In genomic region chr3:114290911-114291901, GRCh38 we compare ENCODE assay signal across 8 cellular contexts. TPM values are rescaled to one million over a fixed set of nuclear protein-coding genes. Genes with fewer than 3 reads are reported as not detected.
DNase-seq lines count a peak whose midpoint lies in the region; ATAC-seq and TF ChIP-seq lines count a peak whose summit lies in the region.

No MANE protein-coding gene starts in this region.

- POLR2A ChIA-PET in BJ (lab: Charles Lee): no interaction called here

- peak; percentile 89 for ATAC-seq in GM19035 (IDR thresholded peaks at IDR 0.05; ENCODE audit: unreplicated experiment)
- peak; percentile 73 for ATAC-seq in HG03139 (IDR thresholded peaks at IDR 0.05; ENCODE audit: unreplicated experiment)

- H3K36me3 ChIP-seq in BJ (ENCODE audit: control insufficient read depth, insufficient read depth, low read length): no peaks in the 10 kb centered on the region
- no peaks in the 10 kb centered on the region for H3K36me3 ChIP-seq in effector memory CD4-positive, alpha-beta T cell (ENCODE audit: control insufficient read depth, insufficient read depth, low read length)

- no peak overlapping the region for H3K4me3 ChIP-seq in BJ (ENCODE audit: low read depth, low read length)
- peak overlapping the region; percentile 26 for H3K4me3 ChIP-seq in effector memory CD4-positive, alpha-beta T cell (ENCODE audit: insufficient read depth, low read depth, low read length, poor library complexity, severe bottlenecking)

- no peaks in the 10 kb centered on the region for H3K9me3 ChIP-seq in effector memory CD4-positive, alpha-beta T cell (ENCODE audit: control insufficient read depth, low read length)

- CTCF ChIA-PET in BJ (lab: Yijun Ruan, JAX): interaction anchor here (0.7 to 2.4 kb wide), 26 partner anchors 9 to 1523 kb away, joined by 3 to 13 read pairs (median 3); no protein-coding TSS in a partner anchor

- no peak for DNase-seq in BJ (ENCODE audit: low read depth)
- peak; percentile 77 for DNase-seq in NCI-H69 (lab: John Stamatoyannopoulos, UW)
- DNase-seq in activated CD4-positive, alpha-beta T cell treated with anti-CD3 and anti-CD28 coated beads, Interleukin-2, amount 50 U/mL, for 24 hours (ENCODE audit: low read depth in 1 of 2, low spot score in 1 of 2): peak; percentile 86 to 92
- peak; percentile 81 to 85 (median 85) for DNase-seq in effector memory CD4-positive, alpha-beta T cell
- DNase-seq in mucosa of gallbladder (ENCODE audit: low spot score): peak; percentile 51
- peak; percentile 78 to 92 for DNase-seq in stimulated activated CD8-positive, alpha-beta memory T cell treated with anti-CD3 and anti-CD28 coated beads, Interleukin-7, amount 100 ng/mL, for 1 hour (ENCODE audit: low read depth in 2 of 2)

- no peaks in the 10 kb centered on the region; the same call in 1 of the 2 replicates for H3K27me3 ChIP-seq in BJ (ENCODE audit: control insufficient read depth, insufficient read depth, low read length)
- H3K27me3 ChIP-seq in effector memory CD4-positive, alpha-beta T cell (replicated peaks; ENCODE audit: control insufficient read depth, insufficient read depth, low read length, poor library complexity, severe bottlenecking): no peaks in the 10 kb centered on the region

- peaks cover 18% of the 10 kb centered on the region for H3K4me1 ChIP-seq in effector memory CD4-positive, alpha-beta T cell (ENCODE audit: control insufficient read depth, insufficient read depth, low read length, poor library complexity, severe bottlenecking)

- TF ChIP-seq CTCF in BJ (IDR thresholded peaks at IDR 0.05; ENCODE audit: insufficient read depth, low read depth, low read length): peak; percentile 75

- H3K27ac ChIP-seq in effector memory CD4-positive, alpha-beta T cell (ENCODE audit: insufficient read depth, low read length, poor library complexity, severe bottlenecking): peak overlapping the region; percentile 68

RNA-seq across cellular contexts. Expression of gene TIGIT, which starts 2.6 kb away (rescaled TPM):
- polyA plus RNA-seq in BJ (2011; rRNA removed): not detected in 2 replicates
- polyA minus RNA-seq in BJ (2011; rRNA and poly(A)+ RNA removed): not detected in 2 replicates
- 0.40 TPM for total RNA-seq in mucosa of gallbladder

RNA-seq across cellular contexts. Expression of gene ZNF80, which starts 53.8 kb away (rescaled TPM):
- polyA plus RNA-seq in BJ (2011; rRNA removed): not detected in 2 replicates
- polyA minus RNA-seq in BJ (2011; rRNA and poly(A)+ RNA removed): not detected in 2 replicates
- total RNA-seq in mucosa of gallbladder: 0.17 TPM
